3 cellular contexts compared by ENCODE assay signal in genomic region chr17:3935825-3936355, GRCh38.
A peak's percentile ranks its signal among the peaks of the same experiment; 100 is the strongest.
TF ChIP-seq lines count a peak whose summit lies in the region.

No MANE protein-coding gene starts in this region.

TF ChIP-seq in A549, 52 proteins besides CTCF, POLR2A, EP300 and RAD21:
- no peak for TF ChIP-seq CBX8 (IDR thresholded peaks at IDR 0.05)
- TF ChIP-seq GATA3 (IDR thresholded peaks at IDR 0.05; ENCODE audit: borderline replicate concordance): no peak
- no peak for TF ChIP-seq PHF8 (IDR thresholded peaks at IDR 0.05; ENCODE audit: borderline replicate concordance, low read depth)
- TF ChIP-seq SREBF2 (IDR thresholded peaks at IDR 0.05): no peak
- no peak for TF ChIP-seq HOXB5 (CRISPR knock-in tag; IDR thresholded peaks at IDR 0.05)
- TF ChIP-seq HEYL (CRISPR knock-in tag; IDR thresholded peaks at IDR 0.05): no peak
- TF ChIP-seq MAZ (IDR thresholded peaks at IDR 0.05; ENCODE audit: borderline replicate concordance, low read depth, low read length): no peak

TF ChIP-seq in HEK293, 187 proteins besides CTCF, POLR2A, EP300 and RAD21:
- TF ChIP-seq ZNF280D (tag by site-specific recombination; IDR thresholded peaks at IDR 0.05): 0 out of 2 replicates have a peak, but pooled peaks have one; percentile 25
- no peak for TF ChIP-seq ZNF544 (tag by site-specific recombination; IDR thresholded peaks at IDR 0.05)
- TF ChIP-seq SCRT1 (tag by site-specific recombination; IDR thresholded peaks at IDR 0.05; ENCODE audit: borderline replicate concordance): peak; percentile 36; the same call in 1 of the 2 replicates
- TF ChIP-seq ZNF580 (tag by site-specific recombination; IDR thresholded peaks at IDR 0.05): peak; percentile 80

TF ChIP-seq in K562, 482 proteins besides CTCF, POLR2A, EP300 and RAD21:
- TF ChIP-seq KAT2B (IDR thresholded peaks at IDR 0.05; ENCODE audit: low read depth, low read length) (no peak), IFI16 (CRISPR knock-in tag; IDR thresholded peaks at IDR 0.05) (no peak), EHMT2 (IDR thresholded peaks at IDR 0.05) (no peak), DPF2 (IDR thresholded peaks at IDR 0.05) (no peak), ZNF77 (CRISPR knock-in tag; IDR thresholded peaks at IDR 0.05) (no peak), RBM25 (IDR thresholded peaks at IDR 0.05; ENCODE audit: low read depth, low read length, severe bottlenecking) (peak; percentile 61)
